1 cellular context compared by ENCODE assay signal in the genomic region with DNA sequence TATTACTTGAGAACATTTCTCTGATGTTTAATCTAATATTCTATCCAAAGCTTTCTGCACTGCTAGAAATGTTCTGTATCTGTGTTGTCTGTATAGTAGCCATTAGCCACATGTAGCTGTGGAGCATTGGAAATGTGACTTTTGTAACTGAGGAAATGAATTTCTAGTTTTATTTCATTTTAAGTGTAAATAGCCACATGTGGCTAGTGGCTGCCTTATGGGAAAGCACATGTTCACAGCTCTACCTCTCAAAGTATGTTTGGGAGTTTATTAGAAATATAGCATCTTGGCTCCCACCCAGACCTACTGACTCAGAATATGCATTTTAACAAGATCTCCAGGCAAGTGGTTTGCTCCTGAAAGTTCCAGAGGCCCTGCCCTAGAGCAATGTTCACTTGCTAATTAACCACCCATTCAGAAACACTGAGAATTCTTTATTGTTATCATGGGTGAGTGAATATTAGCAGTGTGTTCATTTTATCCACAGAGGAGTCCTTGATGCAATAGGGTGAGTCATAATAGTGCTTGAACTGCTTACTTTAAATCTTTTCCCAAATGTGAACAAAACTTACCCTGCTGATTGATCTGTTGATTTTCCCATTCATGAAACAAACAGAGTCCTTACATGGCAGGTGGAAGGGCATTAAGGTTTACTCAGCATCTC.
TF ChIP-seq lines count a peak whose summit lies in the region.

No MANE protein-coding gene starts in this region.

TF ChIP-seq in HepG2, 621 proteins besides CTCF, POLR2A, EP300 and RAD21 (continued from another document and continues in another):
- TF ChIP-seq, protein P1, sequence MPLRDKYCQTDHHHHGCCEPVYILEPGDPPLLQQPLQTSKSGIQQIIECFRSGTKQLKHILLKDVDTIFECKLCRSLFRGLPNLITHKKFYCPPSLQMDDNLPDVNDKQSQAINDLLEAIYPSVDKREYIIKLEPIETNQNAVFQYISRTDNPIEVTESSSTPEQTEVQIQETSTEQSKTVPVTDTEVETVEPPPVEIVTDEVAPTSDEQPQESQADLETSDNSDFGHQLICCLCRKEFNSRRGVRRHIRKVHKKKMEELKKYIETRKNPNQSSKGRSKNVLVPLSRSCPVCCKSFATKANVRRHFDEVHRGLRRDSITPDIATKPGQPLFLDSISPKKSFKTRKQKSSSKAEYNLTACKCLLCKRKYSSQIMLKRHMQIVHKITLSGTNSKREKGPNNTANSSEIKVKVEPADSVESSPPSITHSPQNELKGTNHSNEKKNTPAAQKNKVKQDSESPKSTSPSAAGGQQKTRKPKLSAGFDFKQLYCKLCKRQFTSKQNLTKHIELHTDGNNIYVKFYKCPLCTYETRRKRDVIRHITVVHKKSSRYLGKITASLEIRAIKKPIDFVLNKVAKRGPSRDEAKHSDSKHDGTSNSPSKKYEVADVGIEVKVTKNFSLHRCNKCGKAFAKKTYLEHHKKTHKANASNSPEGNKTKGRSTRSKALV (CRISPR knock-in tag; IDR thresholded peaks at IDR 0.05) = no peak
- TF ChIP-seq ATF3 (CRISPR knock-in tag; IDR thresholded peaks at IDR 0.05) (0 out of 2 replicates have a peak, but pooled peaks have one; percentile 30), THAP11 (CRISPR knock-in tag; IDR thresholded peaks at IDR 0.05) (peak; percentile 56; the same call in 1 of the 2 replicates), KLF12 (CRISPR knock-in tag; IDR thresholded peaks at IDR 0.05; ENCODE audit: borderline replicate concordance) (no peak), ZNF44 (CRISPR knock-in tag; IDR thresholded peaks at IDR 0.05) (no peak), BRCA1 (CRISPR knock-in tag; IDR thresholded peaks at IDR 0.05) (no peak), NCOA2 (CRISPR knock-in tag; IDR thresholded peaks at IDR 0.05) (peak; percentile 12; the same call in 1 of the 2 replicates), HNRNPLL (IDR thresholded peaks at IDR 0.05; ENCODE audit: low read depth, low read length, poor library complexity, severe bottlenecking) (no peak), HDAC2 (CRISPR knock-in tag; IDR thresholded peaks at IDR 0.05) (peak; percentile 37; the same call in 1 of the 2 replicates), ONECUT2 (CRISPR knock-in tag; IDR thresholded peaks at IDR 0.05) (peak; percentile 69), TBP (CRISPR knock-in tag; IDR thresholded peaks at IDR 0.05) (no peak), TFE3 (CRISPR knock-in tag; IDR thresholded peaks at IDR 0.05) (peak; percentile 41; the same call in 1 of the 2 replicates), FOSL2 (CRISPR knock-in tag; IDR thresholded peaks at IDR 0.05) (peak; percentile 91), KDM1A (CRISPR knock-in tag; IDR thresholded peaks at IDR 0.05) (0 out of 2 replicates have a peak, but pooled peaks have one; percentile 14), ZFP1 (CRISPR knock-in tag; IDR thresholded peaks at IDR 0.05) (no peak), NONO (IDR thresholded peaks at IDR 0.05) (no peak), NONO (CRISPR knock-in tag; conservative IDR thresholded peaks at IDR 0.05) (no peak), TAF15 (IDR thresholded peaks at IDR 0.05; ENCODE audit: low read depth, low read length, poor library complexity, severe bottlenecking) (no peak), DNMT3B (CRISPR knock-in tag; conservative IDR thresholded peaks at IDR 0.05) (0 out of 2 replicates have a peak, but pooled peaks have one; percentile 39), RCOR2 (CRISPR knock-in tag; IDR thresholded peaks at IDR 0.05) (peak; percentile 74; the same call in 1 of the 2 replicates), MED1 (CRISPR knock-in tag; IDR thresholded peaks at IDR 0.05) (peak; percentile 53; the same call in 1 of the 2 replicates), MIXL1 (CRISPR knock-in tag; IDR thresholded peaks at IDR 0.05) (peak; percentile 90), ATF1 (CRISPR knock-in tag; IDR thresholded peaks at IDR 0.05) (peak; percentile 41; the same call in 1 of the 2 replicates), PRDM4 (CRISPR knock-in tag; IDR thresholded peaks at IDR 0.05; ENCODE audit: borderline replicate concordance) (no peak), ZFP82 (CRISPR knock-in tag; IDR thresholded peaks at IDR 0.05; ENCODE audit: borderline replicate concordance) (0 out of 2 replicates have a peak, but pooled peaks have one; percentile 30), ZNF792 (CRISPR knock-in tag; IDR thresholded peaks at IDR 0.05) (no peak), CREB3 (CRISPR knock-in tag; IDR thresholded peaks at IDR 0.05) (no peak), TFDP2 (CRISPR knock-in tag; IDR thresholded peaks at IDR 0.05) (no peak), CCDC6 (CRISPR knock-in tag; IDR thresholded peaks at IDR 0.05) (no peak), CHD4 (IDR thresholded peaks at IDR 0.05; ENCODE audit: borderline replicate concordance, low read length) (no peak), ERF (CRISPR knock-in tag; IDR thresholded peaks at IDR 0.05) (peak; percentile 70; the same call in 1 of the 2 replicates), BHLHE40 (IDR thresholded peaks at IDR 0.05; ENCODE audit: low read length) (no peak), PAWR (CRISPR knock-in tag; IDR thresholded peaks at IDR 0.05; ENCODE audit: borderline replicate concordance) (no peak), RERE (CRISPR knock-in tag; IDR thresholded peaks at IDR 0.05; ENCODE audit: low read depth) (no peak), ZNF644 (CRISPR knock-in tag; IDR thresholded peaks at IDR 0.05; ENCODE audit: low read depth) (peak; percentile 64; the same call in 1 of the 2 replicates)
- TF ChIP-seq, protein P2, sequence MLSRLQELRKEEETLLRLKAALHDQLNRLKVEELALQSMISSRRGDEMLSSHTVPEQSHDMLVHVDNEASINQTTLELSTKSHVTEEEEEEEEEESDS (CRISPR knock-in tag; IDR thresholded peaks at IDR 0.05; ENCODE audit: borderline replicate concordance) = no peak
- TF ChIP-seq, protein P3, sequence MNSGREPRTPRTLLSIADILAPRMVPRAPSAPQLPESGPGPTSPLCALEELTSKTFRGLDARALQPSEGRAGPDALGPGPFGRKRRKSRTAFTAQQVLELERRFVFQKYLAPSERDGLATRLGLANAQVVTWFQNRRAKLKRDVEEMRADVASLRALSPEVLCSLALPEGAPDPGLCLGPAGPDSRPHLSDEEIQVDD (CRISPR knock-in tag; IDR thresholded peaks at IDR 0.05; ENCODE audit: borderline replicate concordance) = no peak
- TF ChIP-seq, protein P4, sequence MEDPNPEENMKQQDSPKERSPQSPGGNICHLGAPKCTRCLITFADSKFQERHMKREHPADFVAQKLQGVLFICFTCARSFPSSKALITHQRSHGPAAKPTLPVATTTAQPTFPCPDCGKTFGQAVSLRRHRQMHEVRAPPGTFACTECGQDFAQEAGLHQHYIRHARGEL (CRISPR knock-in tag; IDR thresholded peaks at IDR 0.05) = no peak
- TF ChIP-seq, protein P5, sequence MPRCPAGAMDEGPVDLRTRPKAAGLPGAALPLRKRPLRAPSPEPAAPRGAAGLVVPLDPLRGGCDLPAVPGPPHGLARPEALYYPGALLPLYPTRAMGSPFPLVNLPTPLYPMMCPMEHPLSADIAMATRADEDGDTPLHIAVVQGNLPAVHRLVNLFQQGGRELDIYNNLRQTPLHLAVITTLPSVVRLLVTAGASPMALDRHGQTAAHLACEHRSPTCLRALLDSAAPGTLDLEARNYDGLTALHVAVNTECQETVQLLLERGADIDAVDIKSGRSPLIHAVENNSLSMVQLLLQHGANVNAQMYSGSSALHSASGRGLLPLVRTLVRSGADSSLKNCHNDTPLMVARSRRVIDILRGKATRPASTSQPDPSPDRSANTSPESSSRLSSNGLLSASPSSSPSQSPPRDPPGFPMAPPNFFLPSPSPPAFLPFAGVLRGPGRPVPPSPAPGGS (CRISPR knock-in tag; IDR thresholded peaks at IDR 0.05) = no peak
- TF ChIP-seq, protein P6, sequence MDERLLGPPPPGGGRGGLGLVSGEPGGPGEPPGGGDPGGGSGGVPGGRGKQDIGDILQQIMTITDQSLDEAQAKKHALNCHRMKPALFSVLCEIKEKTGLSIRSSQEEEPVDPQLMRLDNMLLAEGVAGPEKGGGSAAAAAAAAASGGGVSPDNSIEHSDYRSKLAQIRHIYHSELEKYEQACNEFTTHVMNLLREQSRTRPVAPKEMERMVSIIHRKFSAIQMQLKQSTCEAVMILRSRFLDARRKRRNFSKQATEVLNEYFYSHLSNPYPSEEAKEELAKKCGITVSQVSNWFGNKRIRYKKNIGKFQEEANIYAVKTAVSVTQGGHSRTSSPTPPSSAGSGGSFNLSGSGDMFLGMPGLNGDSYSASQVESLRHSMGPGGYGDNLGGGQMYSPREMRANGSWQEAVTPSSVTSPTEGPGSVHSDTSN (CRISPR knock-in tag; IDR thresholded peaks at IDR 0.05) = no peak
